ENCODE assay signal across 10 cellular contexts in genomic region chr18:50836521-50836957, GRCh38. TPM values are rescaled to one million over a fixed set of nuclear protein-coding genes. Genes with fewer than 3 reads are reported as not detected.
DNase-seq lines count a peak whose midpoint lies in the region; ATAC-seq and TF ChIP-seq lines count a peak whose summit lies in the region.
"Had no signal": no experiment of that assay in that cellular context is flagged by ENCODE, and none has a peak within 500 bp of the region (broad histone marks: within the 10 kb centered on the region; RNA-seq: fewer than 3 reads in every experiment).

No MANE protein-coding gene starts in this region.

- ATAC-seq in SK-N-SH treated with all-trans-retinoic acid at 6 μM for 48 hours (peak; percentile 86), left lung (peak; percentile 89), left cardiac atrium (no peak), HG02610 (IDR thresholded peaks at IDR 0.05; ENCODE audit: unreplicated experiment) (no peak)
- ATAC-seq in activated T-helper 17 cell treated with anti-CD3 and anti-CD28 coated beads, Interleukin-2, amount 50 U/mL, for 72 hours (replicated peaks): no peak

- H3K36me3 Mint-ChIP-seq in activated T-helper 17 cell treated with anti-CD3 and anti-CD28 coated beads, Interleukin-2, amount 50 U/mL, for 72 hours (ENCODE audit: low read depth): no peaks in the 10 kb centered on the region

- no peaks in the 10 kb centered on the region for H3K4me1 Mint-ChIP-seq in activated T-helper 17 cell treated with anti-CD3 and anti-CD28 coated beads, Interleukin-2, amount 50 U/mL, for 72 hours

- H4K20me1 ChIP-seq in Karpas-422 (ENCODE audit: insufficient read depth, low read depth, low read length): no peaks in the 10 kb centered on the region

- H3K27ac ChIP-seq in Karpas-422 (ENCODE audit: low read length) (peak overlapping the region; percentile 80), left lung (no peak overlapping the region)
- H3K27ac ChIP-seq: hepatocyte had no signal

- H3K4me1 ChIP-seq in Karpas-422 (ENCODE audit: low read length): peaks cover 37% of the 10 kb centered on the region
- H3K4me1 ChIP-seq in left lung: peaks cover 10 to 14% of the 10 kb centered on the region in 2 donors

- peaks cover 4% of the 10 kb centered on the region for H3K27me3 Mint-ChIP-seq in activated T-helper 17 cell treated with anti-CD3 and anti-CD28 coated beads, Interleukin-2, amount 50 U/mL, for 72 hours

- no peak overlapping the region for H3K4me3 Mint-ChIP-seq in activated T-helper 17 cell treated with anti-CD3 and anti-CD28 coated beads, Interleukin-2, amount 50 U/mL, for 72 hours

- H3K27me3 ChIP-seq in Karpas-422 (ENCODE audit: low read length): no peaks in the 10 kb centered on the region
- no peaks in the 10 kb centered on the region for H3K27me3 ChIP-seq in left lung
- H3K27me3 ChIP-seq: hepatocyte had no signal

- intact Hi-C loops in left lung (cut with DNase I): no loop called here
- intact Hi-C loops in left cardiac atrium (cut with DNase I): no loop called here

- no peak overlapping the region for H3K27ac Mint-ChIP-seq in activated T-helper 17 cell treated with anti-CD3 and anti-CD28 coated beads, Interleukin-2, amount 50 U/mL, for 72 hours

- no peak overlapping the region for H2AFZ ChIP-seq in Karpas-422 (ENCODE audit: low read length)
- H2AFZ ChIP-seq: hepatocyte had no signal

- H3K9me3 Mint-ChIP-seq in activated T-helper 17 cell treated with anti-CD3 and anti-CD28 coated beads, Interleukin-2, amount 50 U/mL, for 72 hours: no peaks in the 10 kb centered on the region

- DNase-seq in DMS79 (lab: John Stamatoyannopoulos, UW) (peak; percentile 74), Karpas-422 (peak; percentile 88), left lung (no peak), superior temporal gyrus (ENCODE audit: extremely low spot score) (no peak), left cardiac atrium (no peak)
- DNase-seq: activated CD8-positive, alpha-beta memory T cell treated with anti-CD3 and anti-CD28 coated beads, Interleukin-2, amount 50 U/mL, for 48 hours had no signal

- H3K79me2 ChIP-seq in Karpas-422 (ENCODE audit: low read length): no peaks in the 10 kb centered on the region
- H3K79me2 ChIP-seq: hepatocyte had no signal

- H3K4me3 ChIP-seq in Karpas-422 (ENCODE audit: low read length) (peak overlapping the region; percentile 43; the same call in 1 of the 2 replicates), left lung (no peak overlapping the region)
- H3K4me3 ChIP-seq: hepatocyte had no signal

- H3K9me2 ChIP-seq in Karpas-422 (replicated peaks; ENCODE audit: insufficient read depth, low read length): no peaks in the 10 kb centered on the region

- H3K9me3 ChIP-seq in Karpas-422 (ENCODE audit: low read length) (no peaks in the 10 kb centered on the region), left lung (no peaks in the 10 kb centered on the region)

- peak overlapping the region; percentile 41 for H3K9ac ChIP-seq in Karpas-422 (ENCODE audit: low read length)

- H3K4me2 ChIP-seq in Karpas-422 (ENCODE audit: low read depth, low read length, poor library complexity, severe bottlenecking): peak overlapping the region; percentile 60
- H3K4me2 ChIP-seq: hepatocyte had no signal

- TF ChIP-seq CTCF in left lung (IDR thresholded peaks at IDR 0.05): no peak

- H3K36me3 ChIP-seq in Karpas-422 (ENCODE audit: insufficient read depth, low read length) (no peaks in the 10 kb centered on the region), left lung (no peaks in the 10 kb centered on the region)

TF ChIP-seq in SK-N-SH treated with all-trans-retinoic acid at 6 μM for 48 hours, 23 proteins besides CTCF, POLR2A, EP300 and RAD21:
- peak; percentile 94 for TF ChIP-seq ISL1 (CRISPR knock-in tag; IDR thresholded peaks at IDR 0.05)
- no peak for TF ChIP-seq PPARA (CRISPR knock-in tag; IDR thresholded peaks at IDR 0.05; ENCODE audit: borderline replicate concordance)
- TF ChIP-seq ZC3H10 (CRISPR knock-in tag; IDR thresholded peaks at IDR 0.05): peak; percentile 82
- no peak for TF ChIP-seq ZFP30 (CRISPR knock-in tag; IDR thresholded peaks at IDR 0.05)
- no peak for TF ChIP-seq OSR1 (CRISPR knock-in tag; IDR thresholded peaks at IDR 0.05)
- peak; percentile 32; the same call in 1 of the 2 replicates for TF ChIP-seq TOX (CRISPR knock-in tag; IDR thresholded peaks at IDR 0.05; ENCODE audit: borderline replicate concordance)
TF ChIP-seq in SK-N-SH treated with all-trans-retinoic acid at 6 μM for 48 hours: peak in this region for 3.

RNA-seq across cellular contexts. Expression of gene MRO, which starts 16.7 kb away (rescaled TPM):
- total RNA-seq in Karpas-422 (2014; rRNA removed; shearing (Covaris generic); ENCODE audit: low replicate concordance): 3.2 and 4.9 TPM in 2 replicates
- total RNA-seq in left lung (under 1 TPM; 0.58 to 0.86 TPM), left cardiac atrium (1 to 10 TPM; 3.4 to 5.1 TPM)
- not detected for total RNA-seq in activated T-helper 17 cell treated with anti-CD3 and anti-CD28 coated beads, Interleukin-2, amount 50 U/mL, for 72 hours

RNA-seq across cellular contexts. Expression of gene ME2, which starts 42.4 kb away (rescaled TPM):
- total RNA-seq in Karpas-422 (2014; rRNA removed; shearing (Covaris generic); ENCODE audit: low replicate concordance): 137 and 184 TPM in 2 replicates
- total RNA-seq in left lung (10 to 100 TPM; 43.4 to 61.7 TPM), left cardiac atrium (10 to 100 TPM; 77.3 to 88.1 TPM)
- 100 to 1,000 TPM in 1 of 2 donors, 10 to 100 TPM in 1; 58.4 to 115 TPM for total RNA-seq in activated T-helper 17 cell treated with anti-CD3 and anti-CD28 coated beads, Interleukin-2, amount 50 U/mL, for 72 hours

Comparison
In these comparisons a context has a peak if more than half of its experiments do, and no peak if none do; other contexts are left out.
1. DNase-seq: peak in DMS79 (single experiment) and Karpas-422 (single experiment); none in left lung (0 of 2), superior temporal gyrus (single experiment) and left cardiac atrium (single experiment).
2. ATAC-seq: peak in SK-N-SH treated with all-trans-retinoic acid at 6 μM for 48 hours (single experiment) and left lung (single experiment); none in activated T-helper 17 cell treated with anti-CD3 and anti-CD28 coated beads, Interleukin-2, amount 50 U/mL, for 72 hours (single experiment), left cardiac atrium (0 of 2) and HG02610 (single experiment).